Comparison of ENCODE assay signal across 10 cellular contexts in the genomic region with DNA sequence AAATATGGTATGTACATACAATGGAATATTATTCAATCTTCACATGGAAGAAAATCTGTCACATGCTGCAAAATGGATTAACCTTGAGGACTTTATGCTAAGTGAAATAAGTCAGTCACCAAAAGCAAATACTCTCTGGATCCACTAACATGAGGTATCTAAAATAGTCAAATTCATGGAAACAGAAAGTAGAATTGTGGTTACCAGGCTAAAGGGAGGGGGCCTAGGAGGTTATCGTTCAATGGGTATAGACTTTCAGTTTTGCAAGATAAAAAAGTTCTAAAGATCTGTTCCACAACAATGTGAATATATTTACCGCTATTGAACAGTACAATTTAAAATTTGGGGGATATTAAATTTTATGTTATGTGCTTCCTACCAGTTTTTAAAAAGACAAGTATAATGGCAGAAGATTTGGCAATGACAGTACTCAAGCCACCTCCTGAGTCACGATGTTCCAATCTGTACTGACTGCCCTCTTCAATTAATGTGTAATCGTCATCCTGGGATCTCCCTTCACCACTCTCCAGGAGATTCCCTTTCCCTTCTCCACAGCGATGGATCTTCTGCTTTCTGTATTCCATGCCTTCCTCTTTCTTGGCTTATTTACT. TPM values are rescaled to one million over a fixed set of nuclear protein-coding genes. Genes with fewer than 3 reads are reported as not detected.
A peak's percentile ranks its signal among the peaks of the same experiment; 100 is the strongest.
DNase-seq lines count a peak whose midpoint lies in the region; ATAC-seq and TF ChIP-seq lines count a peak whose summit lies in the region.
"Had no signal": no experiment of that assay in that cellular context is flagged by ENCODE, and none has a peak within 500 bp of the region (broad histone marks: within the 10 kb centered on the region; RNA-seq: fewer than 3 reads in every experiment).

No MANE protein-coding gene starts in this region.

- H3K9me3 ChIP-seq in upper lobe of right lung = no peaks in the 10 kb centered on the region

- H3K27me3 Mint-ChIP-seq in activated naive CD4-positive, alpha-beta T cell treated with anti-CD3 and anti-CD28 coated beads, Interleukin-2, amount 10 ng/mL, durations not matched to agents 7 days and 5 days = peaks cover 6% of the 10 kb centered on the region
- peaks cover 25% of the 10 kb centered on the region for H3K27me3 Mint-ChIP-seq in T-helper 2 cell treated with Interferon-gamma antibody and Interleukin-4, amounts not matched to agents 5 μg/mL and 100 μg/mL, for 36 hours (ENCODE audit: low read depth)
- no peaks in the 10 kb centered on the region for H3K27me3 Mint-ChIP-seq in Calu3 (ENCODE audit: unreplicated experiment)

- ATAC-seq in HG02885 (IDR thresholded peaks at IDR 0.05; ENCODE audit: poor library complexity, unreplicated experiment) (peak; percentile 37), upper lobe of right lung (peak; percentile 10)

- H3K27ac ChIP-seq in upper lobe of right lung = no peak overlapping the region

- H3K4me1 Mint-ChIP-seq in activated naive CD4-positive, alpha-beta T cell treated with anti-CD3 and anti-CD28 coated beads, Interleukin-2, amount 10 ng/mL, durations not matched to agents 7 days and 5 days = peaks cover 70% of the 10 kb centered on the region
- H3K4me1 Mint-ChIP-seq in T-helper 2 cell treated with Interferon-gamma antibody and Interleukin-4, amounts not matched to agents 5 μg/mL and 100 μg/mL, for 36 hours (ENCODE audit: low read depth) = peaks cover 64% of the 10 kb centered on the region
- H3K4me1 Mint-ChIP-seq in Calu3 (ENCODE audit: low read depth, unreplicated experiment) = peaks cover 32% of the 10 kb centered on the region

- no peak overlapping the region for H3K4me3 ChIP-seq in upper lobe of right lung

- H3K4me1 ChIP-seq in upper lobe of right lung = peaks cover 23% of the 10 kb centered on the region

- no peaks in the 10 kb centered on the region for H3K36me3 ChIP-seq in upper lobe of right lung

- peak overlapping the region; percentile 83 for H3K27ac Mint-ChIP-seq in activated naive CD4-positive, alpha-beta T cell treated with anti-CD3 and anti-CD28 coated beads, Interleukin-2, amount 10 ng/mL, durations not matched to agents 7 days and 5 days
- H3K27ac Mint-ChIP-seq in T-helper 2 cell treated with Interferon-gamma antibody and Interleukin-4, amounts not matched to agents 5 μg/mL and 100 μg/mL, for 36 hours = peak overlapping the region; percentile 46
- no peak overlapping the region for H3K27ac Mint-ChIP-seq in Calu3 (ENCODE audit: unreplicated experiment)

- no peaks in the 10 kb centered on the region for H3K9me3 Mint-ChIP-seq in activated naive CD4-positive, alpha-beta T cell treated with anti-CD3 and anti-CD28 coated beads, Interleukin-2, amount 10 ng/mL, durations not matched to agents 7 days and 5 days
- peaks cover 6% of the 10 kb centered on the region for H3K9me3 Mint-ChIP-seq in T-helper 2 cell treated with Interferon-gamma antibody and Interleukin-4, amounts not matched to agents 5 μg/mL and 100 μg/mL, for 36 hours
- H3K9me3 Mint-ChIP-seq in Calu3 (ENCODE audit: low read depth, unreplicated experiment) = peaks cover 6% of the 10 kb centered on the region

- CTCF ChIA-PET in activated naive CD4-positive, alpha-beta T cell treated with anti-CD3 and anti-CD28 coated beads, Interleukin-2, amount 10 ng/mL, durations not matched to agents 7 days and 5 days (lab: Charles Lee) = no interaction called here
- CTCF ChIA-PET in Calu3 (lab: Charles Lee) = no interaction called here

- no peaks in the 10 kb centered on the region for H3K27me3 ChIP-seq in upper lobe of right lung

- H3K36me3 Mint-ChIP-seq in activated naive CD4-positive, alpha-beta T cell treated with anti-CD3 and anti-CD28 coated beads, Interleukin-2, amount 10 ng/mL, durations not matched to agents 7 days and 5 days = peaks cover 30% of the 10 kb centered on the region
- peaks cover 8% of the 10 kb centered on the region for H3K36me3 Mint-ChIP-seq in T-helper 2 cell treated with Interferon-gamma antibody and Interleukin-4, amounts not matched to agents 5 μg/mL and 100 μg/mL, for 36 hours (ENCODE audit: low read depth)
- no peaks in the 10 kb centered on the region for H3K36me3 Mint-ChIP-seq in Calu3 (ENCODE audit: insufficient read depth, unreplicated experiment)

- no TSS peak for BruUV-seq in Calu3 (replicated peaks; lab: Mats Ljungman, UMichigan)

- no peak for TF ChIP-seq CTCF in upper lobe of right lung (IDR thresholded peaks at IDR 0.05)
- TF ChIP-seq CTCF in Calu3 (IDR thresholded peaks at IDR 0.05; ENCODE audit: unreplicated experiment) = no peak

- intact Hi-C loops in upper lobe of right lung (cut with DNase I) = no loop called here
- intact Hi-C loops in Calu3 (cut with micrococcal nuclease; ENCODE audit: unreplicated experiment) = no loop called here

- peak; percentile 39 for DNase-seq in activated naive CD4-positive, alpha-beta T cell treated with anti-CD3 and anti-CD28 coated beads, Interleukin-2, amount 10 ng/mL, durations not matched to agents 7 days and 5 days
- no peak for DNase-seq in activated naive CD4-positive, alpha-beta T cell treated with Interleukin-2 at 50 U/mL for 16 hours
- DNase-seq in T-helper 2 cell treated with Interferon-gamma antibody and Interleukin-4, amounts not matched to agents 5 μg/mL and 100 μg/mL, for 36 hours (ENCODE audit: low spot score) = no peak
- DNase-seq in upper lobe of right lung (no peak), Calu3 (no peak), DMS153 treated with DMSO at 0.1 percent for 48 hours (lab: John Stamatoyannopoulos, UW; ENCODE audit: unreplicated experiment) (no peak), HK-2 (ENCODE audit: unreplicated experiment) (no peak)
- DNase-seq: caudate nucleus, NCI-H1105 treated with DMSO at 0.1 percent for 48 hours had no signal

- peak overlapping the region; percentile 2 for H3K4me3 Mint-ChIP-seq in activated naive CD4-positive, alpha-beta T cell treated with anti-CD3 and anti-CD28 coated beads, Interleukin-2, amount 10 ng/mL, durations not matched to agents 7 days and 5 days
- peak overlapping the region; percentile 68 for H3K4me3 Mint-ChIP-seq in T-helper 2 cell treated with Interferon-gamma antibody and Interleukin-4, amounts not matched to agents 5 μg/mL and 100 μg/mL, for 36 hours
- no peak overlapping the region for H3K4me3 Mint-ChIP-seq in Calu3 (ENCODE audit: low read depth, unreplicated experiment)

RNA-seq across cellular contexts. Expression of a gene that starts 32.3 kb away (rescaled TPM):
- 6.5 TPM for total RNA-seq in upper lobe of right lung
- 20.7 and 25.5 TPM in 2 replicates for total RNA-seq in Calu3 (2022)
